In the genomic region with DNA sequence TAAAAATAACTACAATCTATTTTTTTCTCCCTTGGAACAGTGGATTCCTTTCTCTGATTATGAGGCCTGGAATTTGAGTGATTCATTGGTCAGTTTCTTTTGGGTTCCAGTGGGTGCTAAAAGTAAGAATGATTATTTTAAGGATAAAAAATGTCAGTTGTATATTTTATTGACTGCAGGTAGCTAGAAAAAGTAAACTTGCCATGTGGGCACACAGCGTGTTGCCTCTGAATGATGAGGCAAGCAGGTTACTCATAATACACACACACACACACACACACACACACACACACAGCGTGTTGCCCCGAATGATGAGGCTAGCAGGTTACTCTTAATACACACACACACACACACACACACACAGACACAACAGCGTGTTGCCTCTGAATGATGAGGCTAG, we compare ENCODE assay signal across 13 cellular contexts. TPM values are rescaled to one million over a fixed set of nuclear protein-coding genes. Genes with fewer than 3 reads are reported as not detected.
DNase-seq lines count a peak whose midpoint lies in the region; FAIRE-seq and TF ChIP-seq lines count a peak whose summit lies in the region.
"Had no signal": no experiment of that assay in that cellular context is flagged by ENCODE, and none has a peak within 500 bp of the region (broad histone marks: within the 10 kb centered on the region; RNA-seq: fewer than 3 reads in every experiment).

No MANE protein-coding gene starts in this region.

- H3K36me3 ChIP-seq in PC-9 (ENCODE audit: low read depth) = no peaks in the 10 kb centered on the region
- no peaks in the 10 kb centered on the region for H3K36me3 ChIP-seq in endothelial cell of umbilical vein (ENCODE audit: control insufficient read depth in 2 of 2, extremely low read depth in 1 of 2, insufficient read depth in 2 of 2, low read length in 2 of 2)
- H3K36me3 ChIP-seq in endodermal cell (ENCODE audit: control insufficient read depth, insufficient read depth, low read length) = no peaks in the 10 kb centered on the region

- peak; percentile 23 for DNase-seq in DMS53 (lab: John Stamatoyannopoulos, UW)
- no peak for DNase-seq in DMS53 treated with DMSO at 0.1 percent for 48 hours (lab: John Stamatoyannopoulos, UW; ENCODE audit: unreplicated experiment)
- peak; percentile 20 to 73 for DNase-seq in PC-9
- DNase-seq in endothelial cell of umbilical vein (ENCODE audit: low read depth, low spot score) = peak; percentile 48
- peak; percentile 45 for DNase-seq in retinal pigment epithelial cell (ENCODE audit: low read depth)
- DNase-seq in DMS 273 (lab: John Stamatoyannopoulos, UW; ENCODE audit: unreplicated experiment) = no peak
- DNase-seq in activated effector memory CD4-positive, alpha-beta T cell treated with Interleukin-2 at 50 U/mL for 16 hours = no peak
- DNase-seq in endodermal cell = no peak
- DNase-seq: 8988T; NCI-H1105; nephron progenitor cell; stimulated activated CD4-positive, alpha-beta T cell treated with anti-CD3 and anti-CD28 coated beads, Interleukin-4, amount 100 ng/mL, for 4 hours had no signal

- no peaks in the 10 kb centered on the region for H3K27me3 Mint-ChIP-seq in endodermal cell (ENCODE audit: insufficient read depth)
- H3K27me3 Mint-ChIP-seq: type B pancreatic cell had no signal

- H3K9me1 ChIP-seq in endothelial cell of umbilical vein (replicated peaks; ENCODE audit: control insufficient read depth, extremely low read depth, insufficient read depth, low read length) = no peaks in the 10 kb centered on the region

- CTCF ChIA-PET in PC-9 (lab: Charles Lee) (no interaction called here), endothelial cell of umbilical vein (lab: Charles Lee) (interaction anchor here (0.7 to 2.5 kb wide), 6 partner anchors 9 to 169 kb away, joined by 3 to 6 read pairs (median 4); a partner anchor contains a TSS)

- peaks cover 17% of the 10 kb centered on the region for H3K9me3 Mint-ChIP-seq in endodermal cell
- H3K9me3 Mint-ChIP-seq: type B pancreatic cell had no signal

- peaks cover 11% of the 10 kb centered on the region; the same call in 1 of the 2 replicates for H3F3A ChIP-seq in PC-9 (ENCODE audit: insufficient read depth, low read depth)

- intact Hi-C loops in PC-9 (cut with micrococcal nuclease; ENCODE audit: unreplicated experiment) (loop anchor here (1.0 kb wide), 1 partner anchor 9 kb away; no protein-coding TSS in a partner anchor), endothelial cell of umbilical vein (cut with micrococcal nuclease) (loop anchor here (1.0 to 2.0 kb wide), 3 partner anchors 9 to 28 kb away; a partner anchor contains a TSS)

- H3K27me3 ChIP-seq in PC-9 (ENCODE audit: insufficient read depth, low read depth) (no peaks in the 10 kb centered on the region), endothelial cell of umbilical vein (ENCODE audit: control insufficient read depth in 2 of 2, insufficient read depth in 2 of 2, low read length in 2 of 2) (no peaks in the 10 kb centered on the region), endodermal cell (ENCODE audit: control insufficient read depth, insufficient read depth, low read length, poor library complexity, severe bottlenecking) (no peaks in the 10 kb centered on the region)

- 96% methylated on average over 4 of the region's 4 CpGs; no CpG with 5 or more reads in 1 of the 2 experiments for WGBS in endodermal cell (ENCODE audit: insufficient coverage in 1 of 2, insufficient read length in 1 of 2), 2 experiments

- H3K4me2 ChIP-seq in PC-9 (peak overlapping the region; percentile 35), endothelial cell of umbilical vein (ENCODE audit: insufficient read depth, low read length) (peak overlapping the region; percentile 90)

- peaks cover 11% of the 10 kb centered on the region for H3K36me3 Mint-ChIP-seq in endodermal cell (ENCODE audit: low read depth)
- H3K36me3 Mint-ChIP-seq: type B pancreatic cell had no signal

- no peaks in the 10 kb centered on the region for H4K20me1 ChIP-seq in PC-9 (ENCODE audit: insufficient read depth)
- H4K20me1 ChIP-seq in endothelial cell of umbilical vein (replicated peaks; ENCODE audit: control insufficient read depth, extremely low read depth, insufficient read depth, low read length) = no peaks in the 10 kb centered on the region

- dilution Hi-C loops in endothelial cell of umbilical vein (cut with MboI; ENCODE audit: extremely low pct_ligation_motif_present, low sequenced_read_pairs) = no loop called here

- BruUV-seq in PC-9 (replicated peaks; lab: Mats Ljungman, UMichigan) = no TSS peak
- no TSS peak for BruUV-seq in endothelial cell of umbilical vein (replicated peaks; lab: Mats Ljungman, UMichigan)

- no peaks in the 10 kb centered on the region for H3K9me3 ChIP-seq in PC-9 (ENCODE audit: insufficient read depth, low read depth)
- no peaks in the 10 kb centered on the region for H3K9me3 ChIP-seq in endothelial cell of umbilical vein (replicated peaks; ENCODE audit: control insufficient read depth, insufficient read depth, low read length)
- H3K9me3 ChIP-seq in endodermal cell (ENCODE audit: control insufficient read depth, low read length) = no peaks in the 10 kb centered on the region

- H3K79me2 ChIP-seq in PC-9 (ENCODE audit: low read depth) (peaks cover 62% of the 10 kb centered on the region), endothelial cell of umbilical vein (ENCODE audit: control insufficient read depth, insufficient read depth, low read length) (peaks cover 4% of the 10 kb centered on the region)

- TF ChIP-seq POLR2A in endothelial cell of umbilical vein (IDR thresholded peaks at IDR 0.05; ENCODE audit: low read depth, low read length) = no peak

- no peak overlapping the region for H3K4me3 ChIP-seq in PC-9
- H3K4me3 ChIP-seq in endothelial cell of umbilical vein (replicated peaks in 1 of 3; ENCODE audit: insufficient read depth in 1 of 3, low read depth in 1 of 3, low read length in 3 of 3) = no peak overlapping the region
- H3K4me3 ChIP-seq in retinal pigment epithelial cell (ENCODE audit: low read length) = peak overlapping the region; percentile 4
- H3K4me3 ChIP-seq in endodermal cell (ENCODE audit: low read length) = no peak overlapping the region

- H3K4me3 Mint-ChIP-seq in endodermal cell = no peak overlapping the region
- H3K4me3 Mint-ChIP-seq: nephron progenitor cell, type B pancreatic cell had no signal

- POLR2A ChIA-PET in PC-9 (lab: Charles Lee; ENCODE audit: unreplicated experiment) (interaction anchor here (0.6 kb wide), 3 partner anchors 14 to 110 kb away, joined by 3 to 10 read pairs (median 4); a partner anchor contains a TSS), endothelial cell of umbilical vein (lab: Charles Lee) (interaction anchor here (0.6 kb wide), 1 partner anchor 152 kb away, joined by 6 read pairs; no protein-coding TSS in a partner anchor)

- peak; percentile 59 for FAIRE-seq in endothelial cell of umbilical vein (lab: Jason Lieb, UNC)

- H3K27ac ChIP-seq in PC-9 (peak overlapping the region; percentile 86), endothelial cell of umbilical vein (ENCODE audit: insufficient read depth, low read depth, low read length) (peak overlapping the region; percentile 74), endodermal cell (ENCODE audit: low read depth, low read length) (no peak overlapping the region)

- no peaks in the 10 kb centered on the region for H3K9me2 ChIP-seq in PC-9 (ENCODE audit: insufficient read depth)

- H3K9ac ChIP-seq in endothelial cell of umbilical vein (replicated peaks; ENCODE audit: extremely low read depth, insufficient read depth, low read length) = peak overlapping the region; percentile 56
- no peak overlapping the region for H3K9ac ChIP-seq in endodermal cell (ENCODE audit: extremely low read depth, low read length, poor library complexity, severe bottlenecking)

- H3K27ac Mint-ChIP-seq in endodermal cell = no peak overlapping the region
- H3K27ac Mint-ChIP-seq: type B pancreatic cell had no signal

- TF ChIP-seq CTCF in PC-9 (conservative IDR thresholded peaks at IDR 0.05) = no peak
- no peak for TF ChIP-seq CTCF in endothelial cell of umbilical vein (IDR thresholded peaks at IDR 0.05; ENCODE audit: extremely low read depth in 1 of 2, insufficient read depth in 1 of 2, low read depth in 1 of 2, low read length in 2 of 2)
- TF ChIP-seq CTCF in retinal pigment epithelial cell (conservative IDR thresholded peaks at IDR 0.05; ENCODE audit: low read depth, low read length) = no peak
- TF ChIP-seq CTCF in endodermal cell (conservative IDR thresholded peaks at IDR 0.05) = no peak

- H2AFZ ChIP-seq in PC-9 (no peak overlapping the region), endothelial cell of umbilical vein (ENCODE audit: low read depth, low read length) (no peak overlapping the region)

- H3K4me1 ChIP-seq in PC-9 (replicated peaks; ENCODE audit: insufficient read depth) (peaks cover 49% of the 10 kb centered on the region), endothelial cell of umbilical vein (ENCODE audit: control insufficient read depth, extremely low read depth, insufficient read depth, low read length) (peaks cover 46% of the 10 kb centered on the region), endodermal cell (ENCODE audit: control insufficient read depth, insufficient read depth, low read length) (no peaks in the 10 kb centered on the region)

- H3K4me1 Mint-ChIP-seq in endodermal cell = peaks cover 3% of the 10 kb centered on the region

TF ChIP-seq in endothelial cell of umbilical vein, 7 proteins besides CTCF, POLR2A, EP300 and RAD21:
- TF ChIP-seq EZH2 (IDR thresholded peaks at IDR 0.05; ENCODE audit: borderline replicate concordance, low read depth, low read length, severe bottlenecking) (no peak), FOS (IDR thresholded peaks at IDR 0.05; ENCODE audit: borderline replicate concordance, insufficient read depth, low read length) (peak; percentile 70)

RNA-seq across cellular contexts. Expression of a gene that starts 13.8 kb away (rescaled TPM):
- total RNA-seq in PC-9 (2021) = 57.2 and 72.5 TPM in 2 replicates
- total RNA-seq in endothelial cell of umbilical vein = 54.6 and 63.3 TPM in 2 replicates
- 14.2 and 19.6 TPM in 2 replicates for polyA plus RNA-seq in endothelial cell of umbilical vein
- 20.5 and 20.6 TPM in 2 replicates for polyA plus RNA-seq in endothelial cell of umbilical vein (2011; cell fraction: cytosol; rRNA removed)
- polyA plus RNA-seq in endothelial cell of umbilical vein (2011; cell fraction: nucleus; rRNA removed) = 40.6 and 59.9 TPM in 2 replicates
- 34.9 and 66.0 TPM in 2 replicates for polyA plus RNA-seq in endothelial cell of umbilical vein (2012)
- 48.5 and 57.0 TPM in 2 replicates for polyA minus RNA-seq in endothelial cell of umbilical vein
- 8.4 TPM for polyA minus RNA-seq in endothelial cell of umbilical vein (2011; cell fraction: cytosol; rRNA and poly(A)+ RNA removed)
- polyA minus RNA-seq in endothelial cell of umbilical vein (2011; cell fraction: nucleus; rRNA and poly(A)+ RNA removed) = 45.2 and 73.6 TPM in 2 replicates
- total RNA-seq in endodermal cell = 10 to 100 TPM; 66.1 to 72.1 TPM
- polyA plus RNA-seq in endodermal cell (2013, experiment 1 of 2) = 40.6 TPM
- 40.8 TPM for polyA plus RNA-seq in endodermal cell (2013, experiment 2 of 2)

Comparison
In these comparisons a context has a peak if more than half of its experiments do, and no peak if none do; other contexts are left out.
1. DNase-seq: peak in DMS53 (single experiment), PC-9 (2 of 2), endothelial cell of umbilical vein (single experiment) and retinal pigment epithelial cell (single experiment); none in DMS53 treated with DMSO at 0.1 percent for 48 hours (single experiment), DMS 273 (single experiment), activated effector memory CD4-positive, alpha-beta T cell treated with Interleukin-2 at 50 U/mL for 16 hours (single experiment) and endodermal cell (single experiment).